14 cellular contexts compared by ENCODE assay signal in the genomic region with DNA sequence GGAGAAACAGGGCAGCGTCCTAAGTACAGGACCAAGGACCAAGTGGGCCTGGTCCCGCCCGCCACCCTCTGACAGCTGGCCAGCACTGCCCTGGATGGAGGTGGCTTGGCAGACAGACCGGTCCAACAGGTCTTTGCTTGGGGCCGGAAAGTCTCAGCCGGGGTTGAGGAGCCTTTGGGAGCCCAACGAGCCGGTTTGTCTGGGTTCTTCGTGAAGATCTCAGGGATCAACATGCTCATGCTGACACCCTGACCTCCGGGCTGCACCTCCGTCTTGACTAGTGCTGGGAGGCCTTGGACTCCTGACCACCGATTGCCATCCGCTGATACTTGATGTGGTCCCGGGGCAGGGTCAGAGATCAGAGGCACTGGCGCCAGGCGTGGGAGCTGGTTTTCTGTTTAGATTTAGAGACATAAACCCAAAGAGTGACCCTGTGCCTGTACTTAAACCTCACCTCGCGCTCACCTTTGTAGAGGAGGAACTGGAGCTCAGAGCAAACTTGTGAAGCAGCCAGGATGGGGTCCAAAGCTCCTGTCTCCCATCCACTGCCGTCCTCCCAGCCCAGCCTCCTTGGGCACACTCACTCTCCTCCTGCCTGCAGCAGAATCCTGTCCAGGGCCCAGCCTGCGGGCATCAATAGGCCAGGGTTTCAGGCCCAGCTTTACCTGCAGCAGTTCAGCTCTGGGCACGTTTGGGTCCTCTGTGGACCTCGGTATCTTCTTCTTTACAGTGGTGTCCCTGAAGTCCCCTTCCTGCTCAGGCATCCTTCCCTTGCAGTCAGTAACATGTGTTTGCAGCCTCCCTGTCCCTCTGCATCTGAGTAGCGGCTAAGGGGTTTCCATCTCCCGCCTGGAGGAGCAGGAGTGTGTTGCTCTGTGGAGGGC.
DNase-seq lines count a peak whose midpoint lies in the region; ATAC-seq and TF ChIP-seq lines count a peak whose summit lies in the region.
"Had no signal": no experiment of that assay in that cellular context is flagged by ENCODE, and none has a peak within 500 bp of the region (broad histone marks: within the 10 kb centered on the region; RNA-seq: fewer than 3 reads in every experiment).

No MANE protein-coding gene starts in this region.

- H3K27me3 ChIP-seq in hepatocyte: no peaks in the 10 kb centered on the region

- H3K9me2 ChIP-seq in hepatocyte (replicated peaks; ENCODE audit: insufficient read depth): no peaks in the 10 kb centered on the region

- peak; percentile 93 for DNase-seq in DMS53 (lab: John Stamatoyannopoulos, UW)
- DNase-seq in NCI-H510A (lab: John Stamatoyannopoulos, UW): peak; percentile 65
- peak; percentile 71 for DNase-seq in hepatocyte (ENCODE audit: low spot score)
- DNase-seq in progenitor cell of endocrine pancreas (ENCODE audit: low spot score, unreplicated experiment): peak; percentile 58
- DNase-seq in NCI-H1105 (lab: John Stamatoyannopoulos, UW): no peak
- DNase-seq in AML-193 (lab: John Stamatoyannopoulos, UW): no peak
- DNase-seq in hypothalamus (lab: John Stamatoyannopoulos, UW): no peak
- DNase-seq: activated CD8-positive, alpha-beta memory T cell treated with anti-CD3 and anti-CD28 coated beads, Interleukin-2, amount 50 U/mL, for 4 hours; C1 segment of cervical spinal cord; NCI-H146; stimulated activated CD4-positive, alpha-beta T cell treated with anti-CD3 and anti-CD28 coated beads, Interleukin-4, amount 100 ng/mL, for 1 hour had no signal

- peaks cover 67% of the 10 kb centered on the region for H3K4me1 ChIP-seq in hepatocyte (ENCODE audit: insufficient read depth)
- H3K4me1 ChIP-seq: HAP-1 had no signal

- H3K9me3 ChIP-seq in hepatocyte (ENCODE audit: low read depth): no peaks in the 10 kb centered on the region
- H3K9me3 ChIP-seq: HAP-1 had no signal

- no peaks in the 10 kb centered on the region for H3K36me3 ChIP-seq in hepatocyte (replicated peaks; ENCODE audit: insufficient read depth, low read depth)
- H3K36me3 ChIP-seq: HAP-1 had no signal

- peaks cover 2% of the 10 kb centered on the region for H3K36me3 Mint-ChIP-seq in progenitor cell of endocrine pancreas (ENCODE audit: insufficient read depth)
- H3K36me3 Mint-ChIP-seq: activated naive CD4-positive, alpha-beta T cell treated with anti-CD3 and anti-CD28 coated beads, Interleukin-2, amount 50 U/mL, for 72 hours had no signal

- no peak overlapping the region for H3K4me3 ChIP-seq in hepatocyte
- H3K4me3 ChIP-seq: HAP-1 had no signal

- H3K79me2 ChIP-seq in hepatocyte: peaks cover 16% of the 10 kb centered on the region

- 58% methylated on average over 24 of the region's 24 CpGs for WGBS in hepatocyte (ENCODE audit: low lambda C conversion rate, missing lambda C conversion rate)

- H3K27ac ChIP-seq in hepatocyte: peak overlapping the region; percentile 77

- no peak for TF ChIP-seq CTCF in hepatocyte (IDR thresholded peaks at IDR 0.05; ENCODE audit: poor library complexity)
- TF ChIP-seq CTCF in progenitor cell of endocrine pancreas (IDR thresholded peaks at IDR 0.05; ENCODE audit: unreplicated experiment): no peak

- H2AFZ ChIP-seq in hepatocyte: no peak overlapping the region

- no peak for ATAC-seq in GM18909 (IDR thresholded peaks at IDR 0.05; ENCODE audit: poor library complexity, unreplicated experiment)
- ATAC-seq: activated naive CD4-positive, alpha-beta T cell treated with anti-CD3 and anti-CD28 coated beads, Interleukin-2, amount 50 U/mL, for 72 hours had no signal

- H4K20me1 ChIP-seq in hepatocyte (ENCODE audit: insufficient read depth, poor library complexity, severe bottlenecking): peaks cover 6% of the 10 kb centered on the region

- H3K27me3 Mint-ChIP-seq in progenitor cell of endocrine pancreas: no peaks in the 10 kb centered on the region

- peak overlapping the region; percentile 43 for H3K4me2 ChIP-seq in hepatocyte

- peaks cover 32% of the 10 kb centered on the region for H3K4me1 Mint-ChIP-seq in progenitor cell of endocrine pancreas (ENCODE audit: low read depth)

- peak overlapping the region; percentile 9 for H3K4me3 Mint-ChIP-seq in progenitor cell of endocrine pancreas (ENCODE audit: low read depth)

- no peaks in the 10 kb centered on the region for H3K9me3 Mint-ChIP-seq in progenitor cell of endocrine pancreas (ENCODE audit: low read depth)

- peak overlapping the region; percentile 64 for H3K27ac Mint-ChIP-seq in progenitor cell of endocrine pancreas

Comparison
In these comparisons a context has a peak if more than half of its experiments do, and no peak if none do; other contexts are left out.
1. DNase-seq: peak in DMS53 (single experiment), NCI-H510A (single experiment), hepatocyte (single experiment) and progenitor cell of endocrine pancreas (single experiment); none in NCI-H1105 (single experiment), AML-193 (0 of 2) and hypothalamus (0 of 51).